In the genomic region with DNA sequence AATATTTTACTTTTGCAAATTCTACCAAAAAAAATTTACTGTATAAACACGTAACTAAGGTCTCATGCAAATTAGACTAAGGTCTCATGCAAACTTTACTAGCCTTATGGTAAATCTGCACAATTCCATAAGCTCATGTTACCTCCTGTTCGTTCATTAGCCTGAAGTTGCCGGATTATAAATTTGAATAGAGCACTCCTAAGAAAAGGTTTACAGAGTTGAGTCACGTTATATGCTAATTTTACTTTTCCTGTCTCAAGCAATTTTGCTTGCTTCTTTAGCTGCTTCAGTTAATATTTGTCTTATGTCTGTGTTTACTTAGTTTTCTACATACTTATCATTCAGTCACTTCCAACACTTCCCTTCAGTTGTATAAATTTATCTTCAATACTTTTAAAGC, we compare ENCODE assay signal across 18 cellular contexts.
DNase-seq lines count a peak whose midpoint lies in the region; ATAC-seq and TF ChIP-seq lines count a peak whose summit lies in the region.
"Had no signal": no experiment of that assay in that cellular context is flagged by ENCODE, and none has a peak within 500 bp of the region (broad histone marks: within the 10 kb centered on the region; RNA-seq: fewer than 3 reads in every experiment).

No MANE protein-coding gene starts in this region.

- no peaks in the 10 kb centered on the region for H3F3A ChIP-seq in PC-3 (ENCODE audit: low read length, unreplicated experiment)

- H3K4me1 ChIP-seq in PC-3 (ENCODE audit: insufficient read depth, low read length) (no peaks in the 10 kb centered on the region), mammary epithelial cell (ENCODE audit: insufficient read depth, low read length) (no peaks in the 10 kb centered on the region)
- H3K4me1 ChIP-seq: BE2C had no signal

- intact Hi-C loops in PC-3 (cut with micrococcal nuclease): no loop called here
- intact Hi-C loops in mammary epithelial cell (cut with micrococcal nuclease): no loop called here
- intact Hi-C loops in activated T-helper 2 cell treated with anti-CD3 and anti-CD28 coated beads, Interferon-gamma antibody, Interleukin-2, Interleukin-4, amounts not matched to agents 10 μg/mL and 5 μg/mL and 100 μg/mL, durations not matched to agents 14 hours and 24 hours and 36 hours (cut with micrococcal nuclease): no loop called here

- TF ChIP-seq CTCF in 22Rv1 (IDR thresholded peaks at IDR 0.05) (no peak), PC-3 (conservative IDR thresholded peaks at IDR 0.05; ENCODE audit: low read depth, low read length) (no peak), mammary epithelial cell (conservative IDR thresholded peaks at IDR 0.05 in 1 of 2, IDR thresholded peaks at IDR 0.05 in 1 of 2; ENCODE audit: extremely low read depth in 1 of 2, insufficient read depth in 1 of 2, low read depth in 1 of 2, low read length in 2 of 2) (no peak)

- BruUV-seq in PC-3 (replicated peaks; lab: Mats Ljungman, UMichigan) (no TSS peak), mammary epithelial cell (replicated peaks; lab: Mats Ljungman, UMichigan) (no TSS peak)

- 51% methylated on average over 4 of the region's 4 CpGs for WGBS in mammary epithelial cell (ENCODE audit: low coverage, missing lambda C conversion rate)

- peak; percentile 63 for ATAC-seq in PC-3
- ATAC-seq: HepG2 had no signal

- no peaks in the 10 kb centered on the region for H3K27me3 ChIP-seq in PC-3 (ENCODE audit: low read length)
- H3K27me3 ChIP-seq in mammary epithelial cell (ENCODE audit: insufficient read depth, low read length): no peaks in the 10 kb centered on the region
- H3K27me3 ChIP-seq: BE2C had no signal

- H3K4me3 ChIP-seq in PC-3 (ENCODE audit: low read length): no peak overlapping the region
- H3K4me3 ChIP-seq in mammary epithelial cell (replicated peaks in 1 of 3; ENCODE audit: insufficient read depth in 1 of 3, low read depth in 2 of 3, low read length in 3 of 3): no peak overlapping the region
- H3K4me3 ChIP-seq: GM23248, HAP-1 had no signal

- H3K36me3 Mint-ChIP-seq in activated T-helper 2 cell treated with anti-CD3 and anti-CD28 coated beads, Interferon-gamma antibody, Interleukin-2, Interleukin-4, amounts not matched to agents 10 μg/mL and 5 μg/mL and 100 μg/mL, durations not matched to agents 14 hours and 24 hours and 36 hours (ENCODE audit: low read depth): no peaks in the 10 kb centered on the region
- H3K36me3 Mint-ChIP-seq: CD4-positive, CD25-positive, alpha-beta regulatory T cell; CD8-positive, alpha-beta memory T cell had no signal

- H3K4me3 Mint-ChIP-seq in activated T-helper 2 cell treated with anti-CD3 and anti-CD28 coated beads, Interferon-gamma antibody, Interleukin-2, Interleukin-4, amounts not matched to agents 10 μg/mL and 5 μg/mL and 100 μg/mL, durations not matched to agents 14 hours and 24 hours and 36 hours (ENCODE audit: low read depth): no peak overlapping the region
- H3K4me3 Mint-ChIP-seq: CD4-positive, CD25-positive, alpha-beta regulatory T cell; CD8-positive, alpha-beta memory T cell had no signal

- H3K9ac ChIP-seq in PC-3 (ENCODE audit: low read length) (no peak overlapping the region), mammary epithelial cell (ENCODE audit: insufficient read depth, low read length) (no peak overlapping the region)
- H3K9ac ChIP-seq: GM23248 had no signal

- H3K27ac Mint-ChIP-seq in activated T-helper 2 cell treated with anti-CD3 and anti-CD28 coated beads, Interferon-gamma antibody, Interleukin-2, Interleukin-4, amounts not matched to agents 10 μg/mL and 5 μg/mL and 100 μg/mL, durations not matched to agents 14 hours and 24 hours and 36 hours: no peak overlapping the region
- H3K27ac Mint-ChIP-seq: CD4-positive, CD25-positive, alpha-beta regulatory T cell; CD8-positive, alpha-beta memory T cell had no signal

- H3K27me3 Mint-ChIP-seq in activated T-helper 2 cell treated with anti-CD3 and anti-CD28 coated beads, Interferon-gamma antibody, Interleukin-2, Interleukin-4, amounts not matched to agents 10 μg/mL and 5 μg/mL and 100 μg/mL, durations not matched to agents 14 hours and 24 hours and 36 hours (ENCODE audit: low read depth): no peaks in the 10 kb centered on the region
- H3K27me3 Mint-ChIP-seq: CD4-positive, CD25-positive, alpha-beta regulatory T cell; CD8-positive, alpha-beta memory T cell had no signal

- CTCF ChIA-PET in PC-3 (lab: Charles Lee) (no interaction called here), mammary epithelial cell (lab: Charles Lee; ENCODE audit: low non-redundant PET) (no interaction called here)

- no peaks in the 10 kb centered on the region for H3K36me3 ChIP-seq in PC-3 (ENCODE audit: low read depth, low read length)
- no peaks in the 10 kb centered on the region for H3K36me3 ChIP-seq in mammary epithelial cell (ENCODE audit: insufficient read depth, low read length)
- H3K36me3 ChIP-seq: BE2C, HAP-1 had no signal

- no peaks in the 10 kb centered on the region for H3K79me2 ChIP-seq in PC-3 (ENCODE audit: low read length)
- no peaks in the 10 kb centered on the region for H3K79me2 ChIP-seq in mammary epithelial cell (ENCODE audit: insufficient read depth, low read length)

- H3K9me2 ChIP-seq in PC-3 (replicated peaks; ENCODE audit: low read length): no peaks in the 10 kb centered on the region

- H3K27ac ChIP-seq in 22Rv1 (peak overlapping the region; percentile 2; the same call in 1 of the 2 replicates), PC-3 (ENCODE audit: low read length) (no peak overlapping the region), mammary epithelial cell (ENCODE audit: insufficient read depth, low read depth, low read length) (no peak overlapping the region)
- H3K27ac ChIP-seq: GM23248 had no signal

- H3K4me1 Mint-ChIP-seq in activated T-helper 2 cell treated with anti-CD3 and anti-CD28 coated beads, Interferon-gamma antibody, Interleukin-2, Interleukin-4, amounts not matched to agents 10 μg/mL and 5 μg/mL and 100 μg/mL, durations not matched to agents 14 hours and 24 hours and 36 hours (ENCODE audit: low read depth): no peaks in the 10 kb centered on the region
- H3K4me1 Mint-ChIP-seq: CD4-positive, CD25-positive, alpha-beta regulatory T cell; CD8-positive, alpha-beta memory T cell had no signal

- POLR2A ChIA-PET in PC-3 (lab: Charles Lee; ENCODE audit: unreplicated experiment): no interaction called here

- no peak overlapping the region for H3K4me2 ChIP-seq in PC-3 (ENCODE audit: low read length)
- H3K4me2 ChIP-seq in mammary epithelial cell (ENCODE audit: insufficient read depth, low read depth, low read length): no peak overlapping the region

- H3K9me3 Mint-ChIP-seq in activated T-helper 2 cell treated with anti-CD3 and anti-CD28 coated beads, Interferon-gamma antibody, Interleukin-2, Interleukin-4, amounts not matched to agents 10 μg/mL and 5 μg/mL and 100 μg/mL, durations not matched to agents 14 hours and 24 hours and 36 hours: peaks cover 11% of the 10 kb centered on the region

- no peaks in the 10 kb centered on the region for H4K20me1 ChIP-seq in PC-3 (ENCODE audit: low read length)
- H4K20me1 ChIP-seq in mammary epithelial cell (ENCODE audit: insufficient read depth, low read length): no peaks in the 10 kb centered on the region

- in situ Hi-C loops in mammary epithelial cell (cut with MboI; ENCODE audit: low sequenced_read_pairs in 2 of 2): no loop called here

- no peaks in the 10 kb centered on the region for H3K9me3 ChIP-seq in PC-3 (ENCODE audit: low read length)
- peaks cover 3% of the 10 kb centered on the region for H3K9me3 ChIP-seq in mammary epithelial cell (replicated peaks; ENCODE audit: insufficient read depth, low read length)
- H3K9me3 ChIP-seq: BE2C, HAP-1 had no signal

- peak; percentile 7 for DNase-seq in LHCN-M2 (ENCODE audit: low read depth)
- DNase-seq in NCI-H526 treated with DMSO at 0.1 percent for 48 hours (lab: John Stamatoyannopoulos, UW): peak; percentile 94
- DNase-seq in PC-3: peak; percentile 14
- DNase-seq in mammary epithelial cell: no peak
- no peak for DNase-seq in superior temporal gyrus (ENCODE audit: extremely low spot score)
- no peak for DNase-seq in GM19238 (ENCODE audit: insufficient read length, low spot score)
- no peak for DNase-seq in activated T-helper 2 cell treated with anti-CD3 and anti-CD28 coated beads, Interferon-gamma antibody, Interleukin-2, Interleukin-4, amounts not matched to agents 10 μg/mL and 5 μg/mL and 100 μg/mL, durations not matched to agents 14 hours and 24 hours and 36 hours (ENCODE audit: low spot score)
- DNase-seq: ACHN; BE2C; C1 segment of cervical spinal cord; CD4-positive, CD25-positive, alpha-beta regulatory T cell; CD8-positive, alpha-beta memory T cell; COR-L47; DMS 273 treated with DMSO at 0.1 percent for 48 hours; GM23248 had no signal

- H2AFZ ChIP-seq in PC-3 (ENCODE audit: low read length) (no peak overlapping the region), mammary epithelial cell (ENCODE audit: low read depth, low read length) (no peak overlapping the region)
- H2AFZ ChIP-seq: GM23248 had no signal

- dilution Hi-C loops in mammary epithelial cell (cut with HindIII; ENCODE audit: low sequenced_read_pairs): no loop called here

Comparison
In these comparisons a context has a peak if more than half of its experiments do, and no peak if none do; other contexts are left out.
1. DNase-seq: peak in LHCN-M2 (single experiment), NCI-H526 treated with DMSO at 0.1 percent for 48 hours (single experiment) and PC-3 (single experiment); none in mammary epithelial cell (single experiment), superior temporal gyrus (single experiment), GM19238 (single experiment) and activated T-helper 2 cell treated with anti-CD3 and anti-CD28 coated beads, Interferon-gamma antibody, Interleukin-2, Interleukin-4, amounts not matched to agents 10 μg/mL and 5 μg/mL and 100 μg/mL, durations not matched to agents 14 hours and 24 hours and 36 hours (single experiment).